10 cellular contexts compared by ENCODE assay signal in the genomic region with DNA sequence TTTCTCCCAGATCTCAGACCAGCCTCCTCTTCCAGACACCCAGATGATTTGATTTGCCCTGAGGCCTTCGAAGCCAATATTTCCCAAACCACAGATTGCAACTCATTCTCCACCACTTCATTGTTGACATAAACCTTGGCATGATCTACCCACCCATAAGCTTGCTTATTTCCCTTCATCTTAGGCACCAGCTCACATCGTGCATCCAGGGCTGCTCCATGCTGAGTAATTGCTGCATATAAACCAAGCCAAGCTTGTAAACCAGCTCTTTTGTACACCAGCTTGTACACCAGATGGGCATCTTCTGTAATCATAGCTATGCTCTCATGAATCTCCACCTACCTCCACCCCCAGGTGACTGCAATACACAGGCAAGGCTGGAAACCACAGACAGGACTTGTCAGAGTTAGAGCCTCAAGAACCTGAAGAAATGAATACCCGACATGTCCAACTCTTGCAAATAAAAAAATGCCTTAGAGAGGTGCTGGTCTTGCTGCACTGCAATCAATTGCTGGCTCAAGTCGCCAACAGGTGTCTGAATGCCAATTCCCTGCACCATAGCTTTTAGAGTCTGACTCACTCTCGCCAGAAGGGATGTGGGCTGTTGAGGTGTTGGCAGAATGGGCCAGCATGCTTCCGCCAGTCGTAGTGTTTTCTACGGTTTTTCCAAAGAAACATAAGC.
A peak's percentile ranks its signal among the peaks of the same experiment; 100 is the strongest.
DNase-seq lines count a peak whose midpoint lies in the region; ATAC-seq lines count a peak whose summit lies in the region.
"Had no signal": no experiment of that assay in that cellular context is flagged by ENCODE, and none has a peak within 500 bp of the region (broad histone marks: within the 10 kb centered on the region; RNA-seq: fewer than 3 reads in every experiment).

No MANE protein-coding gene starts in this region.

- DNase-seq in activated gamma-delta T cell treated with Interleukin-2 at 50 U/mL for 16 hours (peak; percentile 48), activated gamma-delta T cell (lab: John Stamatoyannopoulos, UW) (no peak), HK-2 (ENCODE audit: unreplicated experiment) (no peak)
- peak; percentile 47 to 61 for DNase-seq in activated CD4-positive, alpha-beta T cell treated with anti-CD3 and anti-CD28 coated beads, Interleukin-2, amount 50 U/mL, for 48 hours
- DNase-seq in effector CD4-positive, alpha-beta T cell = peak; percentile 33

- ATAC-seq in GM19328 (IDR thresholded peaks at IDR 0.05; ENCODE audit: unreplicated experiment) (no peak), GM18861 (IDR thresholded peaks at IDR 0.05; ENCODE audit: unreplicated experiment) (no peak)
- ATAC-seq: GM12878, HCT116 had no signal

- no peaks in the 10 kb centered on the region for H3K27me3 Mint-ChIP-seq in stimulated activated naive CD8-positive, alpha-beta T cell treated with anti-CD3 and anti-CD28 coated beads, Interleukin-15, Interleukin-2, amounts not matched to agents 100 ng/mL and 50 ng/mL, for 24 hours

- H3K36me3 Mint-ChIP-seq in stimulated activated naive CD8-positive, alpha-beta T cell treated with anti-CD3 and anti-CD28 coated beads, Interleukin-15, Interleukin-2, amounts not matched to agents 100 ng/mL and 50 ng/mL, for 24 hours (ENCODE audit: low read depth) = peaks cover 31% of the 10 kb centered on the region

- H3K27ac Mint-ChIP-seq in stimulated activated naive CD8-positive, alpha-beta T cell treated with anti-CD3 and anti-CD28 coated beads, Interleukin-15, Interleukin-2, amounts not matched to agents 100 ng/mL and 50 ng/mL, for 24 hours = peak overlapping the region; percentile 84

- peak overlapping the region; percentile 30 for H3K4me3 Mint-ChIP-seq in stimulated activated naive CD8-positive, alpha-beta T cell treated with anti-CD3 and anti-CD28 coated beads, Interleukin-15, Interleukin-2, amounts not matched to agents 100 ng/mL and 50 ng/mL, for 24 hours

- H3K9me3 Mint-ChIP-seq in stimulated activated naive CD8-positive, alpha-beta T cell treated with anti-CD3 and anti-CD28 coated beads, Interleukin-15, Interleukin-2, amounts not matched to agents 100 ng/mL and 50 ng/mL, for 24 hours = peaks cover 14% of the 10 kb centered on the region

- H3K4me1 Mint-ChIP-seq in stimulated activated naive CD8-positive, alpha-beta T cell treated with anti-CD3 and anti-CD28 coated beads, Interleukin-15, Interleukin-2, amounts not matched to agents 100 ng/mL and 50 ng/mL, for 24 hours (ENCODE audit: low read depth) = peaks cover 95% of the 10 kb centered on the region

Comparison
In these comparisons a context has a peak if more than half of its experiments do, and no peak if none do; other contexts are left out.
1. DNase-seq: peak in activated gamma-delta T cell treated with Interleukin-2 at 50 U/mL for 16 hours (single experiment), activated CD4-positive, alpha-beta T cell treated with anti-CD3 and anti-CD28 coated beads, Interleukin-2, amount 50 U/mL, for 48 hours (2 of 2) and effector CD4-positive, alpha-beta T cell (single experiment); none in activated gamma-delta T cell (single experiment) and HK-2 (single experiment).